Comparison of ENCODE assay signal across 18 cellular contexts in the genomic region with DNA sequence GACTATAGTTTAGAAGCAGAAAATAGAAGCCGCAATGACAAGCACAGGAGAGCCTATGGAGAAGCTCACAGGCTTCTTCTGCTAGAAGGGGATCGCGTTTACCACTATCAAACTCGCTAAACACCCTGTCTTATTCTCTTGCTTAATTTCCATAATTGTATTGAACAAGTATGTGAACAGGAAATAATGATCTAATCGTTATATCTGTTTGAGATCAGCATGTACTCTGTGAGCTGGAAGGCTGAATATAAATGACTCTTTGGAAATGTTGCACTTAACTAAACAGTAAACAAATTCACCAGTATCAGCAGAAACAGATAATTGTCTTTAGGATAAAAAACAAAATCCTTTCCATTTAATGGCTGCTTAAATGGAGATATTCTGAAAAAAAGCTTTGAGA. TPM values are rescaled to one million over a fixed set of nuclear protein-coding genes. Genes with fewer than 3 reads are reported as not detected.
DNase-seq lines count a peak whose midpoint lies in the region; ATAC-seq, FAIRE-seq and TF ChIP-seq lines count a peak whose summit lies in the region.
"Had no signal": no experiment of that assay in that cellular context is flagged by ENCODE, and none has a peak within 500 bp of the region (broad histone marks: within the 10 kb centered on the region; RNA-seq: fewer than 3 reads in every experiment).

No MANE protein-coding gene starts in this region.

- no peaks in the 10 kb centered on the region for H3K9me3 ChIP-seq in A549
- no peaks in the 10 kb centered on the region for H3K9me3 ChIP-seq in HUES64 (ENCODE audit: insufficient read depth, low read depth, low read length)
- no peaks in the 10 kb centered on the region for H3K9me3 ChIP-seq in keratinocyte (ENCODE audit: control insufficient read depth, low read depth, low read length)
- no peaks in the 10 kb centered on the region for H3K9me3 ChIP-seq in suprapubic skin
- H3K9me3 ChIP-seq in prostate gland: no peaks in the 10 kb centered on the region
- H3K9me3 ChIP-seq: SJCRH30 had no signal

- intact Hi-C loops in prostate gland (cut with DNase I): no loop called here

- H3K4me2 ChIP-seq in A549 (no peak overlapping the region), keratinocyte (ENCODE audit: control insufficient read depth, extremely low read depth, insufficient read depth, low read depth, low read length) (peak overlapping the region; percentile 3)

- dilution Hi-C loops in keratinocyte (cut with MboI; ENCODE audit: extremely low pct_ligation_motif_present, low sequenced_read_pairs): no loop called here

- no peaks in the 10 kb centered on the region for H3K79me2 ChIP-seq in keratinocyte (ENCODE audit: control insufficient read depth, insufficient read depth, low read length)

- H3K36me3 ChIP-seq in HUES64 (ENCODE audit: insufficient read depth, low read length) (no peaks in the 10 kb centered on the region), keratinocyte (ENCODE audit: control insufficient read depth in 2 of 2, extremely low read depth in 1 of 2, insufficient read depth in 2 of 2, low read length in 2 of 2) (no peaks in the 10 kb centered on the region), suprapubic skin (no peaks in the 10 kb centered on the region), prostate gland (no peaks in the 10 kb centered on the region)
- H3K36me3 ChIP-seq: SJCRH30 had no signal

- H2AFZ ChIP-seq in keratinocyte (ENCODE audit: control insufficient read depth, low read length): peak overlapping the region; percentile 7

- peaks cover 45% of the 10 kb centered on the region for H3K4me1 Mint-ChIP-seq in WTC11

- TF ChIP-seq CTCF in A549 (IDR thresholded peaks at IDR 0.05) (no peak), choroid plexus epithelial cell (conservative IDR thresholded peaks at IDR 0.05; ENCODE audit: low read depth, low read length) (no peak), keratinocyte (optimal IDR thresholded peaks at IDR 0.05 in 1 of 3, IDR thresholded peaks at IDR 0.05 in 1 of 3, conservative IDR thresholded peaks at IDR 0.05 in 1 of 3; ENCODE audit: extremely low read depth in 1 of 3, insufficient read depth in 2 of 3, low read length in 3 of 3) (no peak), suprapubic skin (IDR thresholded peaks at IDR 0.05) (no peak), WTC11 (IDR thresholded peaks at IDR 0.05) (no peak), prostate gland (IDR thresholded peaks at IDR 0.05) (no peak)

- TF ChIP-seq POLR2A in A549 (IDR thresholded peaks at IDR 0.05; ENCODE audit: low read length) (no peak), suprapubic skin (IDR thresholded peaks at IDR 0.05) (no peak), prostate gland (IDR thresholded peaks at IDR 0.05) (no peak)

- no peak overlapping the region for H3K4me3 Mint-ChIP-seq in WTC11

- H3K27me3 ChIP-seq in HUES64 (ENCODE audit: insufficient read depth, low read length) (no peaks in the 10 kb centered on the region), keratinocyte (ENCODE audit: control insufficient read depth, extremely low read depth, insufficient read depth, low read length) (no peaks in the 10 kb centered on the region), suprapubic skin (no peaks in the 10 kb centered on the region), prostate gland (replicated peaks; ENCODE audit: insufficient read depth) (no peaks in the 10 kb centered on the region)
- H3K27me3 ChIP-seq: SJCRH30 had no signal

- H3K27ac ChIP-seq in A549 (no peak overlapping the region; a peak in 1 of 6 replicates), HUES64 (ENCODE audit: low read depth, low read length) (peak overlapping the region; percentile 47; the same call in 1 of the 2 replicates), keratinocyte (ENCODE audit: control insufficient read depth, insufficient read depth, low read length) (no peak overlapping the region), suprapubic skin (no peak overlapping the region), prostate gland (peak overlapping the region in 1 of 2 donors; percentile 41)
- H3K27ac ChIP-seq: SJCRH30 had no signal

- no peaks in the 10 kb centered on the region for H3K9me1 ChIP-seq in keratinocyte (ENCODE audit: control insufficient read depth, extremely low read depth, insufficient read depth, low read length)

- no peaks in the 10 kb centered on the region for H4K20me1 ChIP-seq in keratinocyte (ENCODE audit: control insufficient read depth, extremely low read depth, insufficient read depth, low read length)

- FAIRE-seq in A549 (lab: Jason Lieb, UNC): no peak
- FAIRE-seq in keratinocyte (lab: Jason Lieb, UNC): no peak
- FAIRE-seq: RCC 7860 had no signal

- H3K27me3 Mint-ChIP-seq in WTC11 (ENCODE audit: low read depth): no peaks in the 10 kb centered on the region; the same call in 1 of the 2 replicates

- ATAC-seq in A549 (no peak), HG02884 (IDR thresholded peaks at IDR 0.05; ENCODE audit: unreplicated experiment) (no peak), WTC11 (no peak)

- WGBS in A549 (ENCODE audit: missing lambda C conversion rate): 77% methylated on average over 5 of the region's 5 CpGs
- 78% methylated on average over 2 of the region's 5 CpGs for WGBS in HUES64
- 48% methylated on average over 5 of the region's 5 CpGs for WGBS in suprapubic skin
- WGBS in prostate gland: 59% methylated on average over 5 of the region's 5 CpGs

- H3K36me3 Mint-ChIP-seq in WTC11: no peaks in the 10 kb centered on the region

- no peak for DNase-seq in A549 (ENCODE audit: low read depth in 1 of 2, low spot score in 1 of 2)
- DNase-seq in choroid plexus epithelial cell (ENCODE audit: low read depth): peak; percentile 24
- no peak for DNase-seq in keratinocyte (ENCODE audit: low read depth, low spot score)
- DNase-seq in suprapubic skin (ENCODE audit: low spot score in 2 of 2): no peak
- no peak for DNase-seq in WTC11 (ENCODE audit: low spot score)
- DNase-seq in prostate gland (ENCODE audit: low spot score): no peak
- DNase-seq: 8988T, DMS79, GOT3, Kasumi-1, NCI-H1694, NCI-H2081, NCI-H446 treated with DMSO at 0.1 percent for 48 hours, NCI-H526 treated with DMSO at 0.1 percent for 48 hours, SJCRH30 had no signal

- H3K4me1 ChIP-seq in A549 (peaks cover 8% of the 10 kb centered on the region), HUES64 (ENCODE audit: insufficient read depth, low read length) (peaks cover 32% of the 10 kb centered on the region), keratinocyte (ENCODE audit: control insufficient read depth, extremely low read depth, insufficient read depth, low read length) (peaks cover 23% of the 10 kb centered on the region), suprapubic skin (peaks cover 20% of the 10 kb centered on the region), prostate gland (replicated peaks) (peaks cover 14% of the 10 kb centered on the region)
- H3K4me1 ChIP-seq: SJCRH30 had no signal

- no peak overlapping the region for H3K9ac ChIP-seq in HUES64 (ENCODE audit: low read depth, low read length)
- H3K9ac ChIP-seq in keratinocyte (ENCODE audit: control insufficient read depth, extremely low read depth, insufficient read depth, low read length): no peak overlapping the region

- POLR2A ChIA-PET in A549 (lab: Yijun Ruan, JAX): interaction anchor here (0.5 kb wide), 1 partner anchor 899 kb away, joined by 3 read pairs; no protein-coding TSS in a partner anchor
- POLR2A ChIA-PET in WTC11 (lab: Charles Lee): interaction anchor here (1.0 kb wide), 1 partner anchor 15 kb away, joined by 4 read pairs; a partner anchor contains a TSS

- H3K9me3 Mint-ChIP-seq in WTC11: peaks cover 11% of the 10 kb centered on the region

- TF ChIP-seq EP300 in A549 (IDR thresholded peaks at IDR 0.05): no peak
- no peak for TF ChIP-seq EP300 in suprapubic skin (IDR thresholded peaks at IDR 0.05)

- TF ChIP-seq RAD21 in A549 (conservative IDR thresholded peaks at IDR 0.05 in 1 of 2, IDR thresholded peaks at IDR 0.05 in 1 of 2): no peak

- H3K27ac Mint-ChIP-seq in WTC11: no peak overlapping the region

- CTCF ChIA-PET in A549 (lab: Yijun Ruan, JAX) (interaction anchor here (1.2 to 2.1 kb wide), 4 partner anchors 9 to 326 kb away, joined by 3 to 10 read pairs (median 8); no protein-coding TSS in a partner anchor), WTC11 (lab: Charles Lee) (interaction anchor here (0.8 to 1.6 kb wide), 7 partner anchors 11 to 358 kb away, joined by 3 to 7 read pairs (median 4); a partner anchor contains a TSS)

- H3K4me3 ChIP-seq in A549 (no peak overlapping the region), HUES64 (ENCODE audit: low read length) (no peak overlapping the region), choroid plexus epithelial cell (ENCODE audit: low read depth, low read length) (no peak overlapping the region), keratinocyte (ENCODE audit: control insufficient read depth in 2 of 3, extremely low read depth in 1 of 3, insufficient read depth in 2 of 3, low read depth in 1 of 3, low read length in 3 of 3) (no peak overlapping the region), suprapubic skin (no peak overlapping the region), prostate gland (no peak overlapping the region)
- H3K4me3 ChIP-seq: SJCRH30 had no signal

TF ChIP-seq in A549, 52 proteins besides CTCF, POLR2A, EP300 and RAD21:
- no peak for TF ChIP-seq FOSB (CRISPR knock-in tag; IDR thresholded peaks at IDR 0.05)
- TF ChIP-seq MAFK (IDR thresholded peaks at IDR 0.05; ENCODE audit: partially characterized antibody): peak; percentile 8

TF ChIP-seq in WTC11, 78 proteins besides CTCF, POLR2A, EP300 and RAD21:
- TF ChIP-seq FOXP1 (CRISPR knock-in tag; IDR thresholded peaks at IDR 0.05; ENCODE audit: borderline replicate concordance): no peak
- TF ChIP-seq TCF7 (CRISPR knock-in tag; IDR thresholded peaks at IDR 0.05; ENCODE audit: low read depth): no peak

RNA-seq across cellular contexts. Expression of a gene that starts 15.0 kb away (rescaled TPM):
- 1.4 and 1.7 TPM in 2 replicates for polyA plus RNA-seq in A549 (2011; rRNA removed)
- 0.30 and 0.38 TPM in 2 replicates for polyA plus RNA-seq in A549 (2012; cell fraction: cytosol; rRNA removed)
- 0.26 and 0.55 TPM in 2 replicates for polyA plus RNA-seq in A549 (2012; cell fraction: nucleus; rRNA removed)
- polyA plus RNA-seq in A549 (2017; fragmentation: RNase III; extraction: RNeasy Plus Mini Kit Qiagen cat#74134 plus additional on column Dnase treatment): 2.2 to 2.9 TPM (median 2.7 TPM) in 3 replicates
- polyA minus RNA-seq in A549 (2011; rRNA and poly(A)+ RNA removed): 1.9 and 2.2 TPM in 2 replicates
- polyA plus RNA-seq in HUES64 (2013, experiment 1 of 2): 0.90 TPM
- 0.63 TPM for polyA plus RNA-seq in HUES64 (2013, experiment 2 of 2)
- polyA plus RNA-seq in keratinocyte: 0.37 to 0.98 TPM (median 0.97 TPM) in 3 replicates
- 0.49 TPM for polyA plus RNA-seq in keratinocyte (2011; ENCODE audit: low read depth)
- polyA plus RNA-seq in keratinocyte (2011; cell fraction: cytosol; rRNA removed): 0.27 and 0.49 TPM in 2 replicates
- 1.1 and 2.2 TPM in 2 replicates for polyA plus RNA-seq in keratinocyte (2011; cell fraction: nucleus; rRNA removed)
- polyA plus RNA-seq in keratinocyte (2012; ENCODE audit: low replicate concordance): 0.29 and 0.55 TPM in 2 replicates
- polyA minus RNA-seq in keratinocyte: 2.6 to 5.0 TPM in 2 of 3 replicates, not detected in the other
- not detected for polyA minus RNA-seq in keratinocyte (2011; cell fraction: cytosol; rRNA and poly(A)+ RNA removed)
- polyA minus RNA-seq in keratinocyte (2011; cell fraction: nucleus; rRNA and poly(A)+ RNA removed): 7.0 and 13.3 TPM in 2 replicates
- 1 to 10 TPM in 3 of 4 donors, not detected in 1; 2.4 to 3.4 (median 3.0) TPM for total RNA-seq in suprapubic skin
- 0.37 to 1.4 TPM (median 0.73 TPM) in 3 replicates for total RNA-seq in WTC11 (2021)
- total RNA-seq in prostate gland: 1 to 10 TPM; 8.9 to 9.1 TPM
